In genomic region chr3:185152433-185153169, GRCh38 we compare ENCODE assay signal across 8 cellular contexts. TPM values are rescaled to one million over a fixed set of nuclear protein-coding genes. Genes with fewer than 3 reads are reported as not detected.
DNase-seq lines count a peak whose midpoint lies in the region; ATAC-seq and TF ChIP-seq lines count a peak whose summit lies in the region.

Gene C3orf70 (minus strand): TSS chr3:185153060. CDS start chr3:185152823, 237 bp downstream.

- H4K20me1 ChIP-seq in KMS-11 (ENCODE audit: insufficient read depth): no peaks in the 10 kb centered on the region

- H3K4me1 ChIP-seq in KMS-11 (ENCODE audit: low read depth, poor library complexity, severe bottlenecking): peaks cover 9% of the 10 kb centered on the region

- TF ChIP-seq POLR2A in erythroblast (IDR thresholded peaks at IDR 0.05; ENCODE audit: low read length): no peak

- peaks cover 24% of the 10 kb centered on the region for H3K27me3 Mint-ChIP-seq in mesothelial cell of epicardium (ENCODE audit: low read depth)

- H3K4me2 ChIP-seq in KMS-11: peak within 1 kb of the TSS; percentile 71

- H3K36me3 ChIP-seq in KMS-11 (ENCODE audit: insufficient read depth): no peaks in the 10 kb centered on the region

- H2AFZ ChIP-seq in KMS-11 (ENCODE audit: low read depth): peak within 1 kb of the TSS; percentile 95

- peak within 1 kb of the TSS; percentile 64 for H3K9ac ChIP-seq in KMS-11

- no peaks in the 10 kb centered on the region for H3K79me2 ChIP-seq in KMS-11 (ENCODE audit: insufficient read depth, low read depth)

- POLR2A ChIA-PET in AG04450 (lab: Yijun Ruan, JAX): no interaction called here

- no peaks in the 10 kb centered on the region for H3K9me3 ChIP-seq in AG04450 (ENCODE audit: control insufficient read depth, insufficient read depth, low read length)

- ATAC-seq in GM18511 (IDR thresholded peaks at IDR 0.05; ENCODE audit: unreplicated experiment): no peak

- DNase-seq in AG04450 (ENCODE audit: low read depth, low spot score): no peak
- peak; percentile 28 for DNase-seq in activated CD4-positive, CD25-positive, alpha-beta regulatory T cell treated with anti-CD3 and anti-CD28 coated beads, Interleukin-2, amount 50 U/mL, for 72 hours
- DNase-seq in erythroblast (lab: John Stamatoyannopoulos, UW): peak; percentile 55 to 66
- peak; percentile 37 to 65 for DNase-seq in mesothelial cell of epicardium (ENCODE audit: low spot score in 2 of 2, unreplicated experiment in 2 of 2)
- DNase-seq in superior temporal gyrus (ENCODE audit: extremely low spot score): peak; percentile 58

- TF ChIP-seq CTCF in AG04450 (IDR thresholded peaks at IDR 0.05; ENCODE audit: low read depth, low read length): no peak
- TF ChIP-seq CTCF in KMS-11 (conservative IDR thresholded peaks at IDR 0.05; ENCODE audit: low read depth, low read length): no peak
- no peak for TF ChIP-seq CTCF in mesothelial cell of epicardium (IDR thresholded peaks at IDR 0.05; ENCODE audit: unreplicated experiment)

- H3K9me3 Mint-ChIP-seq in mesothelial cell of epicardium: no peaks in the 10 kb centered on the region

- peaks cover 5% of the 10 kb centered on the region for H3K4me1 Mint-ChIP-seq in mesothelial cell of epicardium

- H3K27ac ChIP-seq in AG04450 (ENCODE audit: low read depth, low read length): no peak within 1 kb of the TSS
- peak within 1 kb of the TSS; percentile 28; the same call in 1 of the 2 replicates for H3K27ac ChIP-seq in KMS-11

- H3K27me3 ChIP-seq in AG04450 (ENCODE audit: control insufficient read depth, insufficient read depth, low read length): peaks cover 31% of the 10 kb centered on the region
- H3K27me3 ChIP-seq in KMS-11 (ENCODE audit: insufficient read depth, low read depth): peaks cover 15% of the 10 kb centered on the region; the same call in 1 of the 2 replicates

- CTCF ChIA-PET in AG04450 (lab: Charles Lee): interaction anchor here (0.6 to 1.0 kb wide), 3 partner anchors 24 to 734 kb away, joined by 3 to 5 read pairs (median 5); no protein-coding TSS in a partner anchor

- peak within 1 kb of the TSS; percentile 77 for H3K4me3 Mint-ChIP-seq in mesothelial cell of epicardium

- H3K27ac Mint-ChIP-seq in mesothelial cell of epicardium: peak within 1 kb of the TSS; percentile 57

- H3K4me3 ChIP-seq in AG04450 (ENCODE audit: low read depth, low read length): peak within 1 kb of the TSS; percentile 68
- peak within 1 kb of the TSS; percentile 52 for H3K4me3 ChIP-seq in GM08714 (ENCODE audit: low read length)
- peak within 1 kb of the TSS; percentile 86 for H3K4me3 ChIP-seq in KMS-11 (IDR thresholded peaks at IDR 0.05; ENCODE audit: insufficient read depth, low read depth, low read length)

- no peaks in the 10 kb centered on the region for H3K36me3 Mint-ChIP-seq in mesothelial cell of epicardium

RNA-seq across cellular contexts. Expression of gene C3orf70, which starts in this region (rescaled TPM):
- polyA plus RNA-seq in AG04450 (2011; rRNA removed): 0.79 and 0.89 TPM in 2 replicates
- polyA minus RNA-seq in AG04450 (2011; rRNA and poly(A)+ RNA removed): 2.3 and 2.8 TPM in 2 replicates
- 2.8 to 3.2 TPM (median 3.0 TPM) in 3 replicates for total RNA-seq in mesothelial cell of epicardium
